Comparison of ENCODE assay signal across 1 cellular context in the genomic region with DNA sequence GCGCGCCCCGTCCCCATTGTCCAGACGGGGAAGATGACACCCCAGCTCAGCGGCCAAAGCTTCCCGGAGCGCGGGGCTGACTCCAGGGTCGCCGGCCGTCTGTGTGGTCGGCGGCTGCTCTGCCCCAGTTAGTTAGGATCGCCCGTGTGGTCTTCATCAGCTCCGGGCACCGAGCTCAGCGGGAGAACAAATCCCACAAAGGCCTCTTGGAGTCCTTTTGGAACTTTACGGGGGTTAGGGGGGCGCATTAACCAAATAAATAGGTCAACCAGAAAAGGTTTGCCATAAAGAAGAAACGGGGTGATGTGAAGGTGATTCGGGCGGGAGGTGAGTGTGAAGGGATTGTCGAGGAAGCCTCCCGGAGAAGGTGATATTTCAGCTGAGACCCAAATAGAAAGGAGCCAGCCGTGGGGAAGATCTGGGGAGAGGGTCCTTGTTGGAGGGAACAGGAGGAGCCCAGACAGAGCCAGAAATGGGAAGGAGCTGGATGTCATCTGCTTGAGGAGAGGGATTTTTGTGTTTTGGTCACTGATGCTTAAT.
TF ChIP-seq lines count a peak whose summit lies in the region.

No MANE protein-coding gene starts in this region.

TF ChIP-seq in HepG2, 621 proteins besides CTCF, POLR2A, EP300 and RAD21 (continues in another document):
- TF ChIP-seq, protein P1, sequence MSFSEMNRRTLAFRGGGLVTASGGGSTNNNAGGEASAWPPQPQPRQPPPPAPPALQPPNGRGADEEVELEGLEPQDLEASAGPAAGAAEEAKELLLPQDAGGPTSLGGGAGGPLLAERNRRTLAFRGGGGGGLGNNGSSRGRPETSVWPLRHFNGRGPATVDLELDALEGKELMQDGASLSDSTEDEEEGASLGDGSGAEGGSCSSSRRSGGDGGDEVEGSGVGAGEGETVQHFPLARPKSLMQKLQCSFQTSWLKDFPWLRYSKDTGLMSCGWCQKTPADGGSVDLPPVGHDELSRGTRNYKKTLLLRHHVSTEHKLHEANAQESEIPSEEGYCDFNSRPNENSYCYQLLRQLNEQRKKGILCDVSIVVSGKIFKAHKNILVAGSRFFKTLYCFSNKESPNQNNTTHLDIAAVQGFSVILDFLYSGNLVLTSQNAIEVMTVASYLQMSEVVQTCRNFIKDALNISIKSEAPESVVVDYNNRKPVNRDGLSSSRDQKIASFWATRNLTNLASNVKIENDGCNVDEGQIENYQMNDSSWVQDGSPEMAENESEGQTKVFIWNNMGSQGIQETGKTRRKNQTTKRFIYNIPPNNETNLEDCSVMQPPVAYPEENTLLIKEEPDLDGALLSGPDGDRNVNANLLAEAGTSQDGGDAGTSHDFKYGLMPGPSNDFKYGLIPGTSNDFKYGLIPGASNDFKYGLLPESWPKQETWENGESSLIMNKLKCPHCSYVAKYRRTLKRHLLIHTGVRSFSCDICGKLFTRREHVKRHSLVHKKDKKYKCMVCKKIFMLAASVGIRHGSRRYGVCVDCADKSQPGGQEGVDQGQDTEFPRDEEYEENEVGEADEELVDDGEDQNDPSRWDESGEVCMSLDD (CRISPR knock-in tag; IDR thresholded peaks at IDR 0.05; ENCODE audit: borderline replicate concordance): 0 out of 2 replicates have a peak, but pooled peaks have one; percentile 9
- TF ChIP-seq, protein P2, sequence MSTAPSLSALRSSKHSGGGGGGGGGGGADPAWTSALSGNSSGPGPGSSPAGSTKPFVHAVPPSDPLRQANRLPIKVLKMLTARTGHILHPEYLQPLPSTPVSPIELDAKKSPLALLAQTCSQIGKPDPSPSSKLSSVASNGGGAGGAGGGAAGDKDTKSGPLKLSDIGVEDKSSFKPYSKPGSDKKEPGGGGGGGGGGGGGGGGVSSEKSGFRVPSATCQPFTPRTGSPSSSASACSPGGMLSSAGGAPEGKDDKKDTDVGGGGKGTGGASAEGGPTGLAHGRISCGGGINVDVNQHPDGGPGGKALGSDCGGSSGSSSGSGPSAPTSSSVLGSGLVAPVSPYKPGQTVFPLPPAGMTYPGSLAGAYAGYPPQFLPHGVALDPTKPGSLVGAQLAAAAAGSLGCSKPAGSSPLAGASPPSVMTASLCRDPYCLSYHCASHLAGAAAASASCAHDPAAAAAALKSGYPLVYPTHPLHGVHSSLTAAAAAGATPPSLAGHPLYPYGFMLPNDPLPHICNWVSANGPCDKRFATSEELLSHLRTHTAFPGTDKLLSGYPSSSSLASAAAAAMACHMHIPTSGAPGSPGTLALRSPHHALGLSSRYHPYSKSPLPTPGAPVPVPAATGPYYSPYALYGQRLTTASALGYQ (CRISPR knock-in tag; IDR thresholded peaks at IDR 0.05): 0 out of 2 replicates have a peak, but pooled peaks have one; percentile 42
- TF ChIP-seq, protein P3, sequence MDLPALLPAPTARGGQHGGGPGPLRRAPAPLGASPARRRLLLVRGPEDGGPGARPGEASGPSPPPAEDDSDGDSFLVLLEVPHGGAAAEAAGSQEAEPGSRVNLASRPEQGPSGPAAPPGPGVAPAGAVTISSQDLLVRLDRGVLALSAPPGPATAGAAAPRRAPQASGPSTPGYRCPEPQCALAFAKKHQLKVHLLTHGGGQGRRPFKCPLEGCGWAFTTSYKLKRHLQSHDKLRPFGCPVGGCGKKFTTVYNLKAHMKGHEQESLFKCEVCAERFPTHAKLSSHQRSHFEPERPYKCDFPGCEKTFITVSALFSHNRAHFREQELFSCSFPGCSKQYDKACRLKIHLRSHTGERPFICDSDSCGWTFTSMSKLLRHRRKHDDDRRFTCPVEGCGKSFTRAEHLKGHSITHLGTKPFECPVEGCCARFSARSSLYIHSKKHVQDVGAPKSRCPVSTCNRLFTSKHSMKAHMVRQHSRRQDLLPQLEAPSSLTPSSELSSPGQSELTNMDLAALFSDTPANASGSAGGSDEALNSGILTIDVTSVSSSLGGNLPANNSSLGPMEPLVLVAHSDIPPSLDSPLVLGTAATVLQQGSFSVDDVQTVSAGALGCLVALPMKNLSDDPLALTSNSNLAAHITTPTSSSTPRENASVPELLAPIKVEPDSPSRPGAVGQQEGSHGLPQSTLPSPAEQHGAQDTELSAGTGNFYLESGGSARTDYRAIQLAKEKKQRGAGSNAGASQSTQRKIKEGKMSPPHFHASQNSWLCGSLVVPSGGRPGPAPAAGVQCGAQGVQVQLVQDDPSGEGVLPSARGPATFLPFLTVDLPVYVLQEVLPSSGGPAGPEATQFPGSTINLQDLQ (CRISPR knock-in tag; IDR thresholded peaks at IDR 0.05): 0 out of 2 replicates have a peak, but pooled peaks have one; percentile 20
- no peak for TF ChIP-seq FOSL2 (CRISPR knock-in tag; IDR thresholded peaks at IDR 0.05)
- 0 out of 2 replicates have a peak, but pooled peaks have one; percentile 1 for TF ChIP-seq ZBTB38 (CRISPR knock-in tag; IDR thresholded peaks at IDR 0.05)
- TF ChIP-seq, protein P4, sequence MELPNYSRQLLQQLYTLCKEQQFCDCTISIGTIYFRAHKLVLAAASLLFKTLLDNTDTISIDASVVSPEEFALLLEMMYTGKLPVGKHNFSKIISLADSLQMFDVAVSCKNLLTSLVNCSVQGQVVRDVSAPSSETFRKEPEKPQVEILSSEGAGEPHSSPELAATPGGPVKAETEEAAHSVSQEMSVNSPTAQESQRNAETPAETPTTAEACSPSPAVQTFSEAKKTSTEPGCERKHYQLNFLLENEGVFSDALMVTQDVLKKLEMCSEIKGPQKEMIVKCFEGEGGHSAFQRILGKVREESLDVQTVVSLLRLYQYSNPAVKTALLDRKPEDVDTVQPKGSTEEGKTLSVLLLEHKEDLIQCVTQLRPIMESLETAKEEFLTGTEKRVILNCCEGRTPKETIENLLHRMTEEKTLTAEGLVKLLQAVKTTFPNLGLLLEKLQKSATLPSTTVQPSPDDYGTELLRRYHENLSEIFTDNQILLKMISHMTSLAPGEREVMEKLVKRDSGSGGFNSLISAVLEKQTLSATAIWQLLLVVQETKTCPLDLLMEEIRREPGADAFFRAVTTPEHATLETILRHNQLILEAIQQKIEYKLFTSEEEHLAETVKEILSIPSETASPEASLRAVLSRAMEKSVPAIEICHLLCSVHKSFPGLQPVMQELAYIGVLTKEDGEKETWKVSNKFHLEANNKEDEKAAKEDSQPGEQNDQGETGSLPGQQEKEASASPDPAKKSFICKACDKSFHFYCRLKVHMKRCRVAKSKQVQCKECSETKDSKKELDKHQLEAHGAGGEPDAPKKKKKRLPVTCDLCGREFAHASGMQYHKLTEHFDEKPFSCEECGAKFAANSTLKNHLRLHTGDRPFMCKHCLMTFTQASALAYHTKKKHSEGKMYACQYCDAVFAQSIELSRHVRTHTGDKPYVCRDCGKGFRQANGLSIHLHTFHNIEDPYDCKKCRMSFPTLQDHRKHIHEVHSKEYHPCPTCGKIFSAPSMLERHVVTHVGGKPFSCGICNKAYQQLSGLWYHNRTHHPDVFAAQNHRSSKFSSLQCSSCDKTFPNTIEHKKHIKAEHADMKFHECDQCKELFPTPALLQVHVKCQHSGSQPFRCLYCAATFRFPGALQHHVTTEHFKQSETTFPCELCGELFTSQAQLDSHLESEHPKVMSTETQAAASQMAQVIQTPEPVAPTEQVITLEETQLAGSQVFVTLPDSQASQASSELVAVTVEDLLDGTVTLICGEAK (IDR thresholded peaks at IDR 0.05): no peak
- TF ChIP-seq, protein P4 (CRISPR knock-in tag; IDR thresholded peaks at IDR 0.05): 0 out of 2 replicates have a peak, but pooled peaks have one; percentile 15
- peak; percentile 85; the same call in 1 of the 2 replicates for TF ChIP-seq NFKB2 (CRISPR knock-in tag; IDR thresholded peaks at IDR 0.05; ENCODE audit: borderline replicate concordance)
- no peak for TF ChIP-seq ZNF430 (CRISPR knock-in tag; IDR thresholded peaks at IDR 0.05)
- 0 out of 2 replicates have a peak, but pooled peaks have one; percentile 54 for TF ChIP-seq ZFAT (CRISPR knock-in tag; conservative IDR thresholded peaks at IDR 0.05)
- TF ChIP-seq RORA (CRISPR knock-in tag; IDR thresholded peaks at IDR 0.05): no peak
- no peak for TF ChIP-seq ZNF549 (CRISPR knock-in tag; IDR thresholded peaks at IDR 0.05)
- TF ChIP-seq, protein P5, sequence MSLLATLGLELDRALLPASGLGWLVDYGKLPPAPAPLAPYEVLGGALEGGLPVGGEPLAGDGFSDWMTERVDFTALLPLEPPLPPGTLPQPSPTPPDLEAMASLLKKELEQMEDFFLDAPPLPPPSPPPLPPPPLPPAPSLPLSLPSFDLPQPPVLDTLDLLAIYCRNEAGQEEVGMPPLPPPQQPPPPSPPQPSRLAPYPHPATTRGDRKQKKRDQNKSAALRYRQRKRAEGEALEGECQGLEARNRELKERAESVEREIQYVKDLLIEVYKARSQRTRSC (CRISPR knock-in tag; IDR thresholded peaks at IDR 0.05; ENCODE audit: low read depth): no peak
- TF ChIP-seq, protein P6, sequence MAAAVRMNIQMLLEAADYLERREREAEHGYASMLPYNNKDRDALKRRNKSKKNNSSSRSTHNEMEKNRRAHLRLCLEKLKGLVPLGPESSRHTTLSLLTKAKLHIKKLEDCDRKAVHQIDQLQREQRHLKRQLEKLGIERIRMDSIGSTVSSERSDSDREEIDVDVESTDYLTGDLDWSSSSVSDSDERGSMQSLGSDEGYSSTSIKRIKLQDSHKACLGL (CRISPR knock-in tag; IDR thresholded peaks at IDR 0.05): 0 out of 2 replicates have a peak, but pooled peaks have one; percentile 6
- 0 out of 2 replicates have a peak, but pooled peaks have one; percentile 61 for TF ChIP-seq ZFP90 (CRISPR knock-in tag; IDR thresholded peaks at IDR 0.05; ENCODE audit: borderline replicate concordance)
- TF ChIP-seq, protein P7, sequence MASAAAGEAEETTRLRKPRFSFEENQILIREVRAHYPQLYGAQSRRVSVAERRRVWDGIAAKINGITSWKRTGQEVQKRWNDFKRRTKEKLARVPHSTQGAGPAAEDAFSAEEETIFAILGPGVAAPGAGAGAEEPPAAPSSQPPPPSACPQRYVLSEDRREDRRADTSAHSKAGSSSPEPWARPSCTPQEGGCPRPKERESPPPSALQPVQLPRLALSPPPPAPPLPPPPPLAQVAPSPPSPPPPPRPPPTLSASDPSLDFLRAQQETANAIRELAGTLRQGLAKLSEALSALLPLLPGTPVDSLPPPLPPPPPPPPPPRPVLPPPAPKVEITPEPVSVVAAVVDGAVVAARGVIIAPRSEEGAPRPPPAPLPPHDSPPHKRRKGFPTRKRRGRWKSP (CRISPR knock-in tag; IDR thresholded peaks at IDR 0.05): no peak
- TF ChIP-seq, protein P8, sequence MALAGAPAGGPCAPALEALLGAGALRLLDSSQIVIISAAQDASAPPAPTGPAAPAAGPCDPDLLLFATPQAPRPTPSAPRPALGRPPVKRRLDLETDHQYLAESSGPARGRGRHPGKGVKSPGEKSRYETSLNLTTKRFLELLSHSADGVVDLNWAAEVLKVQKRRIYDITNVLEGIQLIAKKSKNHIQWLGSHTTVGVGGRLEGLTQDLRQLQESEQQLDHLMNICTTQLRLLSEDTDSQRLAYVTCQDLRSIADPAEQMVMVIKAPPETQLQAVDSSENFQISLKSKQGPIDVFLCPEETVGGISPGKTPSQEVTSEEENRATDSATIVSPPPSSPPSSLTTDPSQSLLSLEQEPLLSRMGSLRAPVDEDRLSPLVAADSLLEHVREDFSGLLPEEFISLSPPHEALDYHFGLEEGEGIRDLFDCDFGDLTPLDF (CRISPR knock-in tag; IDR thresholded peaks at IDR 0.05): 0 out of 2 replicates have a peak, but pooled peaks have one; percentile 37
- TF ChIP-seq SRY (CRISPR knock-in tag; IDR thresholded peaks at IDR 0.05): 0 out of 2 replicates have a peak, but pooled peaks have one; percentile 59
- TF ChIP-seq HNRNPLL (IDR thresholded peaks at IDR 0.05; ENCODE audit: low read depth, low read length, poor library complexity, severe bottlenecking): no peak
- TF ChIP-seq, protein P9, sequence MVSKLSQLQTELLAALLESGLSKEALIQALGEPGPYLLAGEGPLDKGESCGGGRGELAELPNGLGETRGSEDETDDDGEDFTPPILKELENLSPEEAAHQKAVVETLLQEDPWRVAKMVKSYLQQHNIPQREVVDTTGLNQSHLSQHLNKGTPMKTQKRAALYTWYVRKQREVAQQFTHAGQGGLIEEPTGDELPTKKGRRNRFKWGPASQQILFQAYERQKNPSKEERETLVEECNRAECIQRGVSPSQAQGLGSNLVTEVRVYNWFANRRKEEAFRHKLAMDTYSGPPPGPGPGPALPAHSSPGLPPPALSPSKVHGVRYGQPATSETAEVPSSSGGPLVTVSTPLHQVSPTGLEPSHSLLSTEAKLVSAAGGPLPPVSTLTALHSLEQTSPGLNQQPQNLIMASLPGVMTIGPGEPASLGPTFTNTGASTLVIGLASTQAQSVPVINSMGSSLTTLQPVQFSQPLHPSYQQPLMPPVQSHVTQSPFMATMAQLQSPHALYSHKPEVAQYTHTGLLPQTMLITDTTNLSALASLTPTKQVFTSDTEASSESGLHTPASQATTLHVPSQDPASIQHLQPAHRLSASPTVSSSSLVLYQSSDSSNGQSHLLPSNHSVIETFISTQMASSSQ (IDR thresholded peaks at IDR 0.05; ENCODE audit: low read depth): no peak
- TF ChIP-seq, protein P9 (CRISPR knock-in tag; IDR thresholded peaks at IDR 0.05; ENCODE audit: borderline replicate concordance): no peak
- TF ChIP-seq ZNF878 (CRISPR knock-in tag; IDR thresholded peaks at IDR 0.05): no peak
- TF ChIP-seq SALL2 (CRISPR knock-in tag; IDR thresholded peaks at IDR 0.05): no peak
